14 cellular contexts compared by ENCODE assay signal in genomic region chr22:20420157-20420842, GRCh38. TPM values are rescaled to one million over a fixed set of nuclear protein-coding genes. Genes with fewer than 3 reads are reported as not detected.
DNase-seq lines count a peak whose midpoint lies in the region; ATAC-seq and TF ChIP-seq lines count a peak whose summit lies in the region.
"Had no signal": no experiment of that assay in that cellular context is flagged by ENCODE, and none has a peak within 500 bp of the region (broad histone marks: within the 10 kb centered on the region; RNA-seq: fewer than 3 reads in every experiment).

No MANE protein-coding gene starts in this region.

- peaks cover 3% of the 10 kb centered on the region for H3K36me3 ChIP-seq in osteoblast (ENCODE audit: insufficient read depth, low read length)

- H3K4me3 ChIP-seq in osteoblast (ENCODE audit: insufficient read depth, low read length) = no peak overlapping the region

- DNase-seq in activated naive CD4-positive, alpha-beta T cell treated with anti-CD3 and anti-CD28 coated beads, Interleukin-2, amount 50 U/mL, for 16 hours = peak; percentile 8
- DNase-seq in activated naive CD4-positive, alpha-beta T cell treated with Interleukin-2 at 50 U/mL for 16 hours = no peak
- DNase-seq in osteoblast (ENCODE audit: insufficient read length, low spot score, missing footprints) (peak; percentile 84), Right ventricle myocardium inferior (ENCODE audit: missing footprints) (no peak), NCI-H1048 (lab: John Stamatoyannopoulos, UW) (no peak)
- DNase-seq: CD8-positive, alpha-beta T cell; DMS79; KG1; NCI-H1436 treated with DMSO at 0.1 percent for 48 hours; NCI-H2081; NCI-H510A treated with DMSO at 0.1 percent for 48 hours had no signal

- no peak overlapping the region for H2AFZ ChIP-seq in osteoblast (ENCODE audit: low read length)

- intact Hi-C loops in Right ventricle myocardium inferior (cut with DNase I) = loop anchor here (5.0 kb wide), 1 partner anchor 147 kb away; no protein-coding TSS in a partner anchor

- peaks cover 16% of the 10 kb centered on the region for H3K4me1 ChIP-seq in osteoblast (ENCODE audit: insufficient read depth, low read length)

- no peaks in the 10 kb centered on the region for H3K9me3 ChIP-seq in osteoblast (ENCODE audit: low read depth, low read length)

- no peaks in the 10 kb centered on the region for H3K79me2 ChIP-seq in osteoblast (ENCODE audit: insufficient read depth, low read length)

- ATAC-seq in HG02623 (IDR thresholded peaks at IDR 0.05; ENCODE audit: unreplicated experiment) = no peak
- no peak for ATAC-seq in Right ventricle myocardium inferior
- ATAC-seq in GM21367 (IDR thresholded peaks at IDR 0.05; ENCODE audit: unreplicated experiment) = no peak
- ATAC-seq: CD8-positive, alpha-beta T cell had no signal

- no peaks in the 10 kb centered on the region for H3K27me3 ChIP-seq in osteoblast (ENCODE audit: insufficient read depth, low read length)

- H3K27ac ChIP-seq in cingulate gyrus (ENCODE audit: low read depth, low read length) = peak overlapping the region; percentile 54
- no peak overlapping the region for H3K27ac ChIP-seq in osteoblast (ENCODE audit: low read depth, low read length)

- H3K4me2 ChIP-seq in osteoblast (ENCODE audit: insufficient read depth, low read length) = no peak overlapping the region

- no peak for TF ChIP-seq CTCF in osteoblast (IDR thresholded peaks at IDR 0.05; ENCODE audit: extremely low read depth, low read depth, low read length)

- peaks cover 6% of the 10 kb centered on the region for H4K20me1 ChIP-seq in osteoblast (ENCODE audit: insufficient read depth, low read length)

RNA-seq across cellular contexts. Expression of gene SCARF2, which starts 17.3 kb away (rescaled TPM):
- total RNA-seq in osteoblast (18.3 and 23.9 TPM in 2 replicates), Right ventricle myocardium inferior (3.0 TPM)

RNA-seq across cellular contexts. Expression of gene ZNF74, which starts 26.3 kb away (rescaled TPM):
- 12.4 and 13.8 TPM in 2 replicates for total RNA-seq in osteoblast
- total RNA-seq in Right ventricle myocardium inferior = 6.3 TPM

Comparison
In these comparisons a context has a peak if more than half of its experiments do, and no peak if none do; other contexts are left out.
1. DNase-seq: peak in activated naive CD4-positive, alpha-beta T cell treated with anti-CD3 and anti-CD28 coated beads, Interleukin-2, amount 50 U/mL, for 16 hours (single experiment) and osteoblast (single experiment); none in activated naive CD4-positive, alpha-beta T cell treated with Interleukin-2 at 50 U/mL for 16 hours (single experiment), Right ventricle myocardium inferior (single experiment) and NCI-H1048 (single experiment).